8 cellular contexts compared by ENCODE assay signal in the genomic region with DNA sequence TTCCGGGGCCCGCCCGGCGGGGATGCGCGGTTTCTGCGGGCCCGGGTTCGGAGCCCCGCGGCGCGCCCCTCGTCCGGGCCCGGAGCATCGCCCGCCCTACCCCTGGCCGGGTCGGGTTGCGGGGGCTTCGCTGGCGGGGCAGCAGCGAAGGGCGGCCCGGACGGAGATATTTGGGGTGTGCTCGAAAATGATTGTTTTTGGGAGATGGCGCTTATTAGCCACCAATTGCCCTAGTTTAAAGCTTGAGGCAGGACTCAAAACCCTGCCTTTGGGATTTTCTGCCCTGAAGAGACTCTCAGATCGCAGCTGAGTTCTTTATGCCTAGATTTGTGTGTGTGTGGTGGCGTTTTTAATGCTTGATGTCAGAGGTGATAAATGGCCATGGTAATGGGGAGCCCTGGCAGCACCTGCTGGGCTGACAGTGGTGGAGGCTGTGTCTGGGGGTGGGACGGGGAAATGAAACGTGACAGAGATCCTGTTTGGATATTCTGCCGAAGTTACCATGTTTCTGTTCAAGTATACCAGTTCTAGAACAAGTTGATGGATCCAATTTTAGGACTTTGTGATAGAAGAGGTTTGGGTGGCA. TPM values are rescaled to one million over a fixed set of nuclear protein-coding genes. Genes with fewer than 3 reads are reported as not detected.
DNase-seq lines count a peak whose midpoint lies in the region; ATAC-seq and TF ChIP-seq lines count a peak whose summit lies in the region.

No MANE protein-coding gene starts in this region.

- no peak for TF ChIP-seq EP300 in neural cell (conservative IDR thresholded peaks at IDR 0.05; ENCODE audit: poor library complexity, severe bottlenecking)

- H3F3A ChIP-seq in neural cell (ENCODE audit: insufficient read depth, low read length, poor library complexity, severe bottlenecking): no peaks in the 10 kb centered on the region

- H3K9ac ChIP-seq in ES-I3 (ENCODE audit: low read depth, low read length): peak overlapping the region; percentile 93
- peak overlapping the region; percentile 86 for H3K9ac ChIP-seq in endocrine pancreas (ENCODE audit: control insufficient read depth, insufficient read depth, low read length)
- peak overlapping the region; percentile 73 for H3K9ac ChIP-seq in neural cell (ENCODE audit: low read length)

- no peak overlapping the region for H3K27ac ChIP-seq in neural cell (ENCODE audit: low read length)

- H3K9me3 ChIP-seq in ES-I3 (ENCODE audit: control insufficient read depth, insufficient read depth, low read length) (no peaks in the 10 kb centered on the region), endocrine pancreas (ENCODE audit: control insufficient read depth, low read length) (no peaks in the 10 kb centered on the region), neural cell (ENCODE audit: low read length) (no peaks in the 10 kb centered on the region)

- H3K27me3 ChIP-seq in endocrine pancreas (ENCODE audit: control insufficient read depth, insufficient read depth, low read length): no peaks in the 10 kb centered on the region
- no peaks in the 10 kb centered on the region for H3K27me3 ChIP-seq in neural cell (ENCODE audit: insufficient read depth, low read depth, low read length)

- H3K79me2 ChIP-seq in neural cell (replicated peaks; ENCODE audit: insufficient read depth, low read length): peaks cover 47% of the 10 kb centered on the region

- no peak for TF ChIP-seq CTCF in HFF-Myc (IDR thresholded peaks at IDR 0.05; ENCODE audit: low read depth, low read length, missing control alignments)
- TF ChIP-seq CTCF in neural cell (IDR thresholded peaks at IDR 0.05; ENCODE audit: poor library complexity, severe bottlenecking): no peak

- H3K4me1 ChIP-seq in ES-I3 (ENCODE audit: insufficient read depth, low read length) (peaks cover 32% of the 10 kb centered on the region), endocrine pancreas (ENCODE audit: control insufficient read depth, insufficient read depth, low read length) (peaks cover 21% of the 10 kb centered on the region)

- H3K4me3 ChIP-seq in HFF-Myc (replicated peaks; ENCODE audit: low read depth, low read length): peak overlapping the region; percentile 81
- H3K4me3 ChIP-seq in endocrine pancreas (ENCODE audit: control insufficient read depth, insufficient read depth, low read length): peak overlapping the region; percentile 79
- H3K4me3 ChIP-seq in neural cell (ENCODE audit: low read length): peak overlapping the region; percentile 74

- DNase-seq in HFF-Myc (ENCODE audit: extremely low read depth, low read depth) (no peak), UCSD-AML1 (lab: John Stamatoyannopoulos, UW; ENCODE audit: unreplicated experiment) (peak; percentile 20), NCI-H2171 (lab: John Stamatoyannopoulos, UW) (no peak)
- no peak for DNase-seq in NK-92 treated with Interleukin-12 subunit alpha and Interleukin-12 subunit beta, amount 100 ng/mL, for 24 hours (lab: John Stamatoyannopoulos, UW)

- H3K9me2 ChIP-seq in neural cell (ENCODE audit: insufficient read depth, low read length): no peaks in the 10 kb centered on the region

- H3K4me2 ChIP-seq in neural cell (ENCODE audit: low read length): peak overlapping the region; percentile 87

- no peaks in the 10 kb centered on the region for H4K20me1 ChIP-seq in neural cell (ENCODE audit: insufficient read depth)

- H2AFZ ChIP-seq in neural cell (ENCODE audit: low read depth, low read length): peak overlapping the region; percentile 24

- no peak for ATAC-seq in HG03469 (IDR thresholded peaks at IDR 0.05; ENCODE audit: unreplicated experiment)

- H3K36me3 ChIP-seq in ES-I3 (ENCODE audit: insufficient read depth, low read length) (no peaks in the 10 kb centered on the region), endocrine pancreas (ENCODE audit: control insufficient read depth, insufficient read depth, low read length) (no peaks in the 10 kb centered on the region), neural cell (ENCODE audit: insufficient read depth, low read length) (no peaks in the 10 kb centered on the region)

- no peak for TF ChIP-seq RAD21 in neural cell (conservative IDR thresholded peaks at IDR 0.05)

TF ChIP-seq in neural cell, 6 proteins besides CTCF, POLR2A, EP300 and RAD21:
- TF ChIP-seq POLR2AphosphoS5 (IDR thresholded peaks at IDR 0.05) (peak; percentile 45), MXI1 (conservative IDR thresholded peaks at IDR 0.05; ENCODE audit: poor library complexity, severe bottlenecking) (peak; percentile 14)
- TF ChIP-seq, protein P1, sequence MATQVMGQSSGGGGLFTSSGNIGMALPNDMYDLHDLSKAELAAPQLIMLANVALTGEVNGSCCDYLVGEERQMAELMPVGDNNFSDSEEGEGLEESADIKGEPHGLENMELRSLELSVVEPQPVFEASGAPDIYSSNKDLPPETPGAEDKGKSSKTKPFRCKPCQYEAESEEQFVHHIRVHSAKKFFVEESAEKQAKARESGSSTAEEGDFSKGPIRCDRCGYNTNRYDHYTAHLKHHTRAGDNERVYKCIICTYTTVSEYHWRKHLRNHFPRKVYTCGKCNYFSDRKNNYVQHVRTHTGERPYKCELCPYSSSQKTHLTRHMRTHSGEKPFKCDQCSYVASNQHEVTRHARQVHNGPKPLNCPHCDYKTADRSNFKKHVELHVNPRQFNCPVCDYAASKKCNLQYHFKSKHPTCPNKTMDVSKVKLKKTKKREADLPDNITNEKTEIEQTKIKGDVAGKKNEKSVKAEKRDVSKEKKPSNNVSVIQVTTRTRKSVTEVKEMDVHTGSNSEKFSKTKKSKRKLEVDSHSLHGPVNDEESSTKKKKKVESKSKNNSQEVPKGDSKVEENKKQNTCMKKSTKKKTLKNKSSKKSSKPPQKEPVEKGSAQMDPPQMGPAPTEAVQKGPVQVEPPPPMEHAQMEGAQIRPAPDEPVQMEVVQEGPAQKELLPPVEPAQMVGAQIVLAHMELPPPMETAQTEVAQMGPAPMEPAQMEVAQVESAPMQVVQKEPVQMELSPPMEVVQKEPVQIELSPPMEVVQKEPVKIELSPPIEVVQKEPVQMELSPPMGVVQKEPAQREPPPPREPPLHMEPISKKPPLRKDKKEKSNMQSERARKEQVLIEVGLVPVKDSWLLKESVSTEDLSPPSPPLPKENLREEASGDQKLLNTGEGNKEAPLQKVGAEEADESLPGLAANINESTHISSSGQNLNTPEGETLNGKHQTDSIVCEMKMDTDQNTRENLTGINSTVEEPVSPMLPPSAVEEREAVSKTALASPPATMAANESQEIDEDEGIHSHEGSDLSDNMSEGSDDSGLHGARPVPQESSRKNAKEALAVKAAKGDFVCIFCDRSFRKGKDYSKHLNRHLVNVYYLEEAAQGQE (IDR thresholded peaks at IDR 0.05; ENCODE audit: borderline replicate concordance): no peak

RNA-seq across cellular contexts. Expression of a gene that starts 0.6 kb away (rescaled TPM):
- polyA plus RNA-seq in neural cell: 64.0 and 68.5 TPM in 2 replicates
- 27.8 and 29.9 TPM in 2 replicates for polyA minus RNA-seq in neural cell

RNA-seq across cellular contexts. Expression of a gene that starts 44.5 kb away (rescaled TPM):
- polyA plus RNA-seq in neural cell: not detected in 2 replicates
- not detected in 2 replicates for polyA minus RNA-seq in neural cell

RNA-seq across cellular contexts. Expression of a gene that starts 58.8 kb away (rescaled TPM):
- 154 and 201 TPM in 2 replicates for polyA plus RNA-seq in neural cell
- polyA minus RNA-seq in neural cell: 88.9 and 108 TPM in 2 replicates
